Comparison of ENCODE assay signal across 9 cellular contexts in genomic region chr2:155250800-155251199, GRCh38.
DNase-seq lines count a peak whose midpoint lies in the region; ATAC-seq and TF ChIP-seq lines count a peak whose summit lies in the region.
"Had no signal": no experiment of that assay in that cellular context is flagged by ENCODE, and none has a peak within 500 bp of the region (broad histone marks: within the 10 kb centered on the region; RNA-seq: fewer than 3 reads in every experiment).

No MANE protein-coding gene starts in this region.

- no peaks in the 10 kb centered on the region for H3K27me3 ChIP-seq in kidney epithelial cell (ENCODE audit: control insufficient read depth, insufficient read depth, low read length)

- H3K4me3 ChIP-seq in kidney epithelial cell (ENCODE audit: low read depth, low read length) = no peak overlapping the region

- ATAC-seq in HG02870 (IDR thresholded peaks at IDR 0.05; ENCODE audit: unreplicated experiment) = peak; percentile 70
- no peak for ATAC-seq in HG03139 (IDR thresholded peaks at IDR 0.05; ENCODE audit: unreplicated experiment)

- TF ChIP-seq CTCF in kidney epithelial cell (IDR thresholded peaks at IDR 0.05; ENCODE audit: insufficient read depth, low read length, poor library complexity, severe bottlenecking) = peak; percentile 52

- no peaks in the 10 kb centered on the region for H3K36me3 ChIP-seq in kidney epithelial cell (ENCODE audit: control insufficient read depth, insufficient read depth, low read length)

- DNase-seq in NCI-H510A treated with DMSO at 0.1 percent for 48 hours (lab: John Stamatoyannopoulos, UW) (peak; percentile 6), NCI-H510A (lab: John Stamatoyannopoulos, UW) (no peak), NCI-H748 treated with DMSO at 0.1 percent for 48 hours (lab: John Stamatoyannopoulos, UW) (peak; percentile 77), kidney epithelial cell (ENCODE audit: low read depth) (no peak), NCI-H1930 (lab: John Stamatoyannopoulos, UW) (no peak)
- DNase-seq in activated CD4-positive, alpha-beta T cell treated with anti-CD3 and anti-CD28 coated beads for 1 hour = no peak
- DNase-seq: stimulated activated naive B cell treated with anti-CD40 and anti-IgM and Interleukin-4, amounts not matched to agents 10 μg/mL and 1 μg/mL and 100 μg/mL, for 72 hours had no signal

Comparison
In these comparisons a context has a peak if more than half of its experiments do, and no peak if none do; other contexts are left out.
1. DNase-seq: peak in NCI-H510A treated with DMSO at 0.1 percent for 48 hours (single experiment) and NCI-H748 treated with DMSO at 0.1 percent for 48 hours (single experiment); none in NCI-H510A (single experiment), kidney epithelial cell (single experiment), NCI-H1930 (0 of 2) and activated CD4-positive, alpha-beta T cell treated with anti-CD3 and anti-CD28 coated beads for 1 hour (single experiment).